In the genomic region with DNA sequence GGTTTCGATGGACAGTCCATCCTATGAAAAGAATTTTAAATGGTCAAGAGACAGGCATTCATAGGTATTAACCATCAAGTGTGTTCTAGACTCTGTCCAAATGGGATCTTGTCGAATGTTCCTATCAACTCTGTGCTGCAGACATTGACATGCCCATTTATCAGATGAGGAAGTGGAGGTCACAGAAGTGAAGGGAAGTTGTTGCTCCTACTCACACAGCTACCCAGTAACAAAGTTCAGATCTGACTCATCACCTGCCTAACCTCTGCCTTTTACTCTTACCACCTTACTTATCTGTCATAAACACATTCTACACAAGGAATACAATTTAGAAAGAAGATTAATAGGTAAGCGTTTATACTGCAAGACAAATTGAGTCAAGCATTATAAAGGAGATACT, we compare ENCODE assay signal across 25 cellular contexts.
"Had no signal": no experiment of that assay in that cellular context is flagged by ENCODE, and none has a peak within 500 bp of the region (broad histone marks: within the 10 kb centered on the region; RNA-seq: fewer than 3 reads in every experiment).

No MANE protein-coding gene starts in this region.

- H3K9me3 ChIP-seq: adrenal gland, colonic mucosa, MG63 had no signal

- H3K4me3 Mint-ChIP-seq: activated CD8-positive, alpha-beta T cell treated with anti-CD3 and anti-CD28 coated beads, Interleukin-2, amount 10 ng/mL, durations not matched to agents 7 days and 5 days; activated naive CD8-positive, alpha-beta T cell treated with anti-CD3 and anti-CD28 coated beads, Interleukin-2, amount 10 ng/mL, durations not matched to agents 7 days and 5 days; T-cell had no signal

- ATAC-seq: activated CD4-positive, CD25-positive, alpha-beta regulatory T cell treated with anti-CD3 and anti-CD28 coated beads, Interleukin-2, amount 50 U/mL, for 24 hours; activated CD8-positive, alpha-beta T cell treated with anti-CD3 and anti-CD28 coated beads, Interleukin-2, amount 10 ng/mL, durations not matched to agents 7 days and 5 days; Panc1; Right ventricle myocardium inferior; T-cell had no signal

- H3K27ac ChIP-seq: adrenal gland, colonic mucosa, SK-N-MC had no signal

- H3K4me1 ChIP-seq: adrenal gland, colonic mucosa had no signal

- H3K36me3 Mint-ChIP-seq: activated naive CD8-positive, alpha-beta T cell treated with anti-CD3 and anti-CD28 coated beads, Interleukin-2, amount 10 ng/mL, durations not matched to agents 7 days and 5 days; T-cell had no signal

- H3K27me3 ChIP-seq: adrenal gland, colonic mucosa, MG63 had no signal

- H3K27me3 Mint-ChIP-seq: activated naive CD8-positive, alpha-beta T cell treated with anti-CD3 and anti-CD28 coated beads, Interleukin-2, amount 10 ng/mL, durations not matched to agents 7 days and 5 days had no signal

- H3K4me1 Mint-ChIP-seq: activated naive CD8-positive, alpha-beta T cell treated with anti-CD3 and anti-CD28 coated beads, Interleukin-2, amount 10 ng/mL, durations not matched to agents 7 days and 5 days; T-cell had no signal

- DNase-seq: activated CD4-positive, alpha-beta T cell treated with anti-CD3 and anti-CD28 coated beads for 4 hours; activated CD8-positive, alpha-beta memory T cell treated with anti-CD3 and anti-CD28 coated beads, Interleukin-2, amount 50 U/mL, for 48 hours; activated CD8-positive, alpha-beta T cell treated with anti-CD3 and anti-CD28 coated beads, Interleukin-2, amount 10 ng/mL, durations not matched to agents 7 days and 5 days; activated naive CD4-positive, alpha-beta T cell treated with anti-CD3 and anti-CD28 coated beads, Interleukin-2, amount 50 U/mL, for 16 hours; activated naive CD8-positive, alpha-beta T cell treated with anti-CD3 and anti-CD28 coated beads, Interleukin-2, amount 10 ng/mL, durations not matched to agents 7 days and 5 days; activated T-cell treated with anti-CD3 and anti-CD28 coated beads, Interleukin-2, amount 50 U/mL, for 1 hour; adrenal gland; anterior cingulate cortex; colonic mucosa; MG63; MV-4-11; NCI-H1105; NCI-H1436; NCI-H1694 treated with DMSO at 0.1 percent for 48 hours; NCI-H2029 treated with DMSO at 0.1 percent for 48 hours; NCI-H510A treated with DMSO at 0.1 percent for 48 hours; NK-92 treated with Interleukin-12 subunit alpha and Interleukin-12 subunit beta, amount 100 ng/mL, for 24 hours; OCI-M1; RPMI8226; T-cell; T1000 had no signal

- H3K4me3 ChIP-seq: adrenal gland, colonic mucosa, MG63, SK-N-MC had no signal

- H3K36me3 ChIP-seq: adrenal gland, colonic mucosa, MG63 had no signal

- H3K27ac Mint-ChIP-seq: activated CD8-positive, alpha-beta T cell treated with anti-CD3 and anti-CD28 coated beads, Interleukin-2, amount 10 ng/mL, durations not matched to agents 7 days and 5 days; activated naive CD8-positive, alpha-beta T cell treated with anti-CD3 and anti-CD28 coated beads, Interleukin-2, amount 10 ng/mL, durations not matched to agents 7 days and 5 days; T-cell had no signal

- H3K9me3 Mint-ChIP-seq: activated naive CD8-positive, alpha-beta T cell treated with anti-CD3 and anti-CD28 coated beads, Interleukin-2, amount 10 ng/mL, durations not matched to agents 7 days and 5 days had no signal
